16 cellular contexts compared by ENCODE assay signal in genomic region chr17:39781028-39781800, GRCh38. TPM values are rescaled to one million over a fixed set of nuclear protein-coding genes. Genes with fewer than 3 reads are reported as not detected.
DNase-seq lines count a peak whose midpoint lies in the region; ATAC-seq, FAIRE-seq and TF ChIP-seq lines count a peak whose summit lies in the region.
"Had no signal": no experiment of that assay in that cellular context is flagged by ENCODE, and none has a peak within 500 bp of the region (broad histone marks: within the 10 kb centered on the region; RNA-seq: fewer than 3 reads in every experiment).

No MANE protein-coding gene starts in this region.

- BruUV-seq in endothelial cell of umbilical vein (replicated peaks; lab: Mats Ljungman, UMichigan) (no TSS peak), HepG2 (replicated peaks; lab: Mats Ljungman, UMichigan) (no TSS peak)

- peak overlapping the region; percentile 60 for H3K4me3 Mint-ChIP-seq in activated naive CD4-positive, alpha-beta T cell treated with anti-CD3 and anti-CD28 coated beads, Interleukin-2, amount 50 U/mL, for 24 hours
- H3K4me3 Mint-ChIP-seq: H9 had no signal

- WGBS in HepG2 (ENCODE audit: low lambda C conversion rate) = 1% methylated on average over 6 of the region's 6 CpGs

- in situ Hi-C loops in HepG2 (cut with HindIII; ENCODE audit: extremely low pct_ligation_motif_present, low pct_unique_long_range_greater_than_20kb) = no loop called here

- no peak overlapping the region for H3K4me2 ChIP-seq in endothelial cell of umbilical vein (ENCODE audit: insufficient read depth, low read length)
- no peak overlapping the region for H3K4me2 ChIP-seq in HepG2 (ENCODE audit: low read depth, low read length)

- no peak for TF ChIP-seq RAD21 in HepG2 (CRISPR knock-in tag; IDR thresholded peaks at IDR 0.05)

- peaks cover 81% of the 10 kb centered on the region for H3K4me1 Mint-ChIP-seq in activated naive CD4-positive, alpha-beta T cell treated with anti-CD3 and anti-CD28 coated beads, Interleukin-2, amount 50 U/mL, for 24 hours

- dilution Hi-C loops in endothelial cell of umbilical vein (cut with MboI; ENCODE audit: extremely low pct_ligation_motif_present, low sequenced_read_pairs) = no loop called here

- DNase-seq in activated naive CD4-positive, alpha-beta T cell treated with anti-CD3 and anti-CD28 coated beads, Interleukin-2, amount 50 U/mL, for 16 hours = no peak
- no peak for DNase-seq in RWPE2 (ENCODE audit: low spot score)
- DNase-seq in endothelial cell of umbilical vein (ENCODE audit: low read depth, low spot score) = peak; percentile 21
- DNase-seq in NCI-H146 treated with DMSO at 0.1 percent for 48 hours (lab: John Stamatoyannopoulos, UW; ENCODE audit: unreplicated experiment) = no peak
- DNase-seq in HepG2 (ENCODE audit: low spot score) = no peak
- DNase-seq: brain microvascular endothelial cell, Caco-2, foreskin fibroblast, H9, NCI-H146, NCI-H524 treated with DMSO at 0.1 percent for 48 hours, T-helper 1 cell, upper lobe of left lung had no signal

- H3K36me3 Mint-ChIP-seq in activated naive CD4-positive, alpha-beta T cell treated with anti-CD3 and anti-CD28 coated beads, Interleukin-2, amount 50 U/mL, for 24 hours = peaks cover 30% of the 10 kb centered on the region

- H3K9me3 ChIP-seq in RWPE2 (ENCODE audit: severe bottlenecking) = no peaks in the 10 kb centered on the region
- H3K9me3 ChIP-seq in endothelial cell of umbilical vein (replicated peaks; ENCODE audit: control insufficient read depth, insufficient read depth, low read length) = no peaks in the 10 kb centered on the region
- H3K9me3 ChIP-seq in HepG2 (ENCODE audit: low read length) = no peaks in the 10 kb centered on the region
- H3K9me3 ChIP-seq: Caco-2, upper lobe of left lung had no signal

- no peaks in the 10 kb centered on the region for H3K79me2 ChIP-seq in endothelial cell of umbilical vein (ENCODE audit: control insufficient read depth, insufficient read depth, low read length)
- no peaks in the 10 kb centered on the region for H3K79me2 ChIP-seq in HepG2 (ENCODE audit: insufficient read depth, low read length)

- H3K4me1 ChIP-seq in RWPE2 (ENCODE audit: insufficient read depth, poor library complexity, severe bottlenecking) (peaks cover 26% of the 10 kb centered on the region), endothelial cell of umbilical vein (ENCODE audit: control insufficient read depth, extremely low read depth, insufficient read depth, low read length) (no peaks in the 10 kb centered on the region), HepG2 (ENCODE audit: insufficient read depth, low read length) (no peaks in the 10 kb centered on the region)

- POLR2A ChIA-PET in endothelial cell of umbilical vein (lab: Charles Lee) (no interaction called here), HepG2 (lab: Yijun Ruan, JAX) (no interaction called here)

- H3K27ac ChIP-seq in RWPE2 (ENCODE audit: poor library complexity, severe bottlenecking) (peak overlapping the region; percentile 85), endothelial cell of umbilical vein (ENCODE audit: insufficient read depth, low read depth, low read length) (no peak overlapping the region), HepG2 (ENCODE audit: extremely low read length, insufficient read depth, low read length) (no peak overlapping the region)
- H3K27ac ChIP-seq: brain microvascular endothelial cell had no signal

- no peaks in the 10 kb centered on the region for H3K27me3 Mint-ChIP-seq in activated naive CD4-positive, alpha-beta T cell treated with anti-CD3 and anti-CD28 coated beads, Interleukin-2, amount 50 U/mL, for 24 hours

- H3K27me3 ChIP-seq in RWPE2 (ENCODE audit: insufficient read depth, poor library complexity, severe bottlenecking) (no peaks in the 10 kb centered on the region), endothelial cell of umbilical vein (ENCODE audit: control insufficient read depth in 2 of 2, insufficient read depth in 2 of 2, low read length in 2 of 2) (peaks cover 35 to 62% of the 10 kb centered on the region in 2 experiments), HepG2 (ENCODE audit: control insufficient read depth in 1 of 2, insufficient read depth in 2 of 2, low read length in 2 of 2) (peaks cover 0 to 21% of the 10 kb centered on the region in 2 experiments; a peak in 3 of 5 replicates)
- H3K27me3 ChIP-seq: upper lobe of left lung had no signal

- H4K20me1 ChIP-seq in endothelial cell of umbilical vein (replicated peaks; ENCODE audit: control insufficient read depth, extremely low read depth, insufficient read depth, low read length) = no peaks in the 10 kb centered on the region
- H4K20me1 ChIP-seq in HepG2 (ENCODE audit: insufficient read depth, low read length) = no peaks in the 10 kb centered on the region

- FAIRE-seq in endothelial cell of umbilical vein (lab: Jason Lieb, UNC) = no peak
- no peak for FAIRE-seq in HepG2 (lab: Jason Lieb, UNC)

- H3K36me3 ChIP-seq in RWPE2 (ENCODE audit: low read depth) (no peaks in the 10 kb centered on the region), endothelial cell of umbilical vein (ENCODE audit: control insufficient read depth in 2 of 2, extremely low read depth in 1 of 2, insufficient read depth in 2 of 2, low read length in 2 of 2) (no peaks in the 10 kb centered on the region), HepG2 (replicated peaks in 1 of 2; ENCODE audit: control insufficient read depth in 1 of 2, insufficient read depth in 2 of 2, low read length in 2 of 2) (no peaks in the 10 kb centered on the region)
- H3K36me3 ChIP-seq: brain microvascular endothelial cell, upper lobe of left lung had no signal

- CTCF ChIA-PET in endothelial cell of umbilical vein (lab: Charles Lee) = interaction anchor here (1.1 to 1.3 kb wide), 2 partner anchors 26 to 160 kb away, joined by 3 to 4 read pairs; no protein-coding TSS in a partner anchor
- CTCF ChIA-PET in HepG2 (lab: Yijun Ruan, JAX; ENCODE audit: low intra/inter-chr PET ratio, low total read pairs) = no interaction called here

- H3K9me1 ChIP-seq in endothelial cell of umbilical vein (replicated peaks; ENCODE audit: control insufficient read depth, extremely low read depth, insufficient read depth, low read length) = no peaks in the 10 kb centered on the region

- intact Hi-C loops in endothelial cell of umbilical vein (cut with micrococcal nuclease) (loop anchor here (10.0 kb wide), 1 partner anchor 84 kb away; the partner anchor contains the start of genes IKZF3 and ZPBP2), HepG2 (cut with micrococcal nuclease; ENCODE audit: unreplicated experiment) (no loop called here)

- peak; percentile 22 for TF ChIP-seq CTCF in RWPE2 (IDR thresholded peaks at IDR 0.05; ENCODE audit: poor library complexity, severe bottlenecking)
- TF ChIP-seq CTCF in endothelial cell of umbilical vein (IDR thresholded peaks at IDR 0.05; ENCODE audit: extremely low read depth in 1 of 2, insufficient read depth in 1 of 2, low read depth in 1 of 2, low read length in 2 of 2) = no peak
- TF ChIP-seq CTCF in HepG2 (CRISPR knock-in tag; IDR thresholded peaks at IDR 0.05) = no peak

- H2AFZ ChIP-seq in endothelial cell of umbilical vein (ENCODE audit: low read depth, low read length) (no peak overlapping the region), HepG2 (ENCODE audit: low read length) (no peak overlapping the region)

- H3K4me3 ChIP-seq in RWPE2 (ENCODE audit: severe bottlenecking) (no peak overlapping the region), endothelial cell of umbilical vein (replicated peaks in 1 of 3; ENCODE audit: insufficient read depth in 1 of 3, low read depth in 1 of 3, low read length in 3 of 3) (no peak overlapping the region), HepG2 (replicated peaks in 1 of 3; ENCODE audit: insufficient read depth in 1 of 3, low read depth in 2 of 3, low read length in 3 of 3) (no peak overlapping the region)
- H3K4me3 ChIP-seq: upper lobe of left lung had no signal

- TF ChIP-seq POLR2A in endothelial cell of umbilical vein (IDR thresholded peaks at IDR 0.05; ENCODE audit: low read depth, low read length) (no peak), HepG2 (IDR thresholded peaks at IDR 0.05; ENCODE audit: insufficient read depth in 1 of 2, low read depth in 2 of 2, low read length in 2 of 2) (no peak)

- no peak overlapping the region for H3K9ac ChIP-seq in endothelial cell of umbilical vein (replicated peaks; ENCODE audit: extremely low read depth, insufficient read depth, low read length)
- no peak overlapping the region for H3K9ac ChIP-seq in HepG2 (ENCODE audit: insufficient read depth, low read depth, low read length)

- no peak; the same call in 2 of the 3 replicates for ATAC-seq in RWPE2 (ENCODE audit: low read depth)
- ATAC-seq in HepG2 = no peak
- no peak for ATAC-seq in HG02610 (IDR thresholded peaks at IDR 0.05; ENCODE audit: unreplicated experiment)
- ATAC-seq in GM21515 (IDR thresholded peaks at IDR 0.05; ENCODE audit: unreplicated experiment) = no peak

- TF ChIP-seq EP300 in HepG2 (IDR thresholded peaks at IDR 0.05; ENCODE audit: low read depth in 2 of 2, low read length in 2 of 2) (no peak), HepG2 (CRISPR knock-in tag; IDR thresholded peaks at IDR 0.05; ENCODE audit: borderline replicate concordance) (no peak)

- no peaks in the 10 kb centered on the region for H3K9me3 Mint-ChIP-seq in activated naive CD4-positive, alpha-beta T cell treated with anti-CD3 and anti-CD28 coated beads, Interleukin-2, amount 50 U/mL, for 24 hours
- H3K9me3 Mint-ChIP-seq: H9 had no signal

- H3K27ac Mint-ChIP-seq in activated naive CD4-positive, alpha-beta T cell treated with anti-CD3 and anti-CD28 coated beads, Interleukin-2, amount 50 U/mL, for 24 hours = peak overlapping the region; percentile 77

RNA-seq across cellular contexts. Expression of gene GRB7, which starts 43.5 kb away (rescaled TPM):
- total RNA-seq in endothelial cell of umbilical vein (not detected in 2 replicates), HepG2 (2016; rRNA removed; fragmentation: Illumina TruSeq; extraction: Trizol) (41.7 and 60.2 TPM in 2 replicates)
- polyA plus RNA-seq in endothelial cell of umbilical vein (0.04 and 0.06 TPM in 2 replicates), HepG2 (2011; rRNA removed) (77.7 and 92.3 TPM in 2 replicates)
- polyA plus RNA-seq in endothelial cell of umbilical vein (2011; cell fraction: cytosol; rRNA removed) = 0.04 TPM in 1 of 2 replicates, not detected in the other
- polyA plus RNA-seq in endothelial cell of umbilical vein (2011; cell fraction: nucleus; rRNA removed) = 0.17 and 0.24 TPM in 2 replicates
- polyA plus RNA-seq in endothelial cell of umbilical vein (2012) = 0.15 and 0.35 TPM in 2 replicates
- polyA minus RNA-seq in endothelial cell of umbilical vein = 0.36 TPM in 1 of 2 replicates, not detected in the other
- 2.7 TPM for polyA minus RNA-seq in endothelial cell of umbilical vein (2011; cell fraction: cytosol; rRNA and poly(A)+ RNA removed)
- not detected in 2 replicates for polyA minus RNA-seq in endothelial cell of umbilical vein (2011; cell fraction: nucleus; rRNA and poly(A)+ RNA removed)
- 17.9 and 20.4 TPM in 2 replicates for total RNA-seq in HepG2 (2016; cell fraction: cytosol; rRNA removed; fragmentation: Illumina TruSeq; extraction: Trizol; ENCODE audit: low read depth)
- 38.5 and 64.6 TPM in 2 replicates for total RNA-seq in HepG2 (2016; cell fraction: insoluble cytoplasmic fraction; rRNA removed; fragmentation: Illumina TruSeq; extraction: Trizol)
- total RNA-seq in HepG2 (2016; cell fraction: membrane; rRNA removed; fragmentation: Illumina TruSeq; extraction: Trizol) = 31.4 and 31.5 TPM in 2 replicates
- total RNA-seq in HepG2 (2016; cell fraction: nucleus; rRNA removed; fragmentation: Illumina TruSeq; extraction: Trizol) = 57.0 and 59.4 TPM in 2 replicates
- 36.7 and 60.1 TPM in 2 replicates for polyA plus RNA-seq in HepG2 (2011; cell fraction: cytosol; rRNA removed)
- 319 and 344 TPM in 2 replicates for polyA plus RNA-seq in HepG2 (2011; cell fraction: nucleus; rRNA removed)
- 60.9 and 73.8 TPM in 2 replicates for polyA plus RNA-seq in HepG2 (2012)
- 8.5 and 8.6 TPM in 2 replicates for polyA plus RNA-seq in HepG2 (2016; cell fraction: cytosol; fragmentation: Illumina TruSeq; extraction: Trizol; ENCODE audit: low read depth)
- 45.6 and 58.3 TPM in 2 replicates for polyA plus RNA-seq in HepG2 (2016; cell fraction: insoluble cytoplasmic fraction; fragmentation: Illumina TruSeq; extraction: Trizol; ENCODE audit: low read depth)
- polyA plus RNA-seq in HepG2 (2016; cell fraction: membrane; fragmentation: Illumina TruSeq; extraction: Trizol; ENCODE audit: low read depth) = 13.3 and 14.8 TPM in 2 replicates
- 147 and 156 TPM in 2 replicates for polyA plus RNA-seq in HepG2 (2016; cell fraction: nucleus; fragmentation: Illumina TruSeq; extraction: Trizol; ENCODE audit: insufficient read depth, low read depth)
- 9.1 and 160 TPM in 2 replicates for polyA minus RNA-seq in HepG2 (2011; rRNA and poly(A)+ RNA removed; ENCODE audit: low replicate concordance)
- 55.8 and 65.9 TPM in 2 replicates for polyA minus RNA-seq in HepG2 (2011; cell fraction: cytosol; rRNA and poly(A)+ RNA removed)
- polyA minus RNA-seq in HepG2 (2011; cell fraction: nucleus; rRNA and poly(A)+ RNA removed) = 80.7 and 95.9 TPM in 2 replicates

RNA-seq across cellular contexts. Expression of gene MIEN1, which starts 50.9 kb away (rescaled TPM):
- total RNA-seq in endothelial cell of umbilical vein (42.4 and 51.1 TPM in 2 replicates), HepG2 (2016; rRNA removed; fragmentation: Illumina TruSeq; extraction: Trizol) (40.6 and 48.6 TPM in 2 replicates)
- polyA plus RNA-seq in endothelial cell of umbilical vein (74.1 and 74.5 TPM in 2 replicates), HepG2 (2011; rRNA removed) (56.6 and 68.2 TPM in 2 replicates)
- polyA plus RNA-seq in endothelial cell of umbilical vein (2011; cell fraction: cytosol; rRNA removed) = 70.9 and 81.7 TPM in 2 replicates
- polyA plus RNA-seq in endothelial cell of umbilical vein (2011; cell fraction: nucleus; rRNA removed) = 26.5 and 26.8 TPM in 2 replicates
- polyA plus RNA-seq in endothelial cell of umbilical vein (2012) = 71.2 and 91.6 TPM in 2 replicates
- 19.7 and 20.0 TPM in 2 replicates for polyA minus RNA-seq in endothelial cell of umbilical vein
- polyA minus RNA-seq in endothelial cell of umbilical vein (2011; cell fraction: cytosol; rRNA and poly(A)+ RNA removed) = 23.8 TPM
- 10.8 TPM in 2 replicates for polyA minus RNA-seq in endothelial cell of umbilical vein (2011; cell fraction: nucleus; rRNA and poly(A)+ RNA removed)
- 50.1 and 73.7 TPM in 2 replicates for total RNA-seq in HepG2 (2016; cell fraction: cytosol; rRNA removed; fragmentation: Illumina TruSeq; extraction: Trizol; ENCODE audit: low read depth)
- 43.9 and 49.0 TPM in 2 replicates for total RNA-seq in HepG2 (2016; cell fraction: insoluble cytoplasmic fraction; rRNA removed; fragmentation: Illumina TruSeq; extraction: Trizol)
- total RNA-seq in HepG2 (2016; cell fraction: membrane; rRNA removed; fragmentation: Illumina TruSeq; extraction: Trizol) = 66.3 and 82.4 TPM in 2 replicates
- total RNA-seq in HepG2 (2016; cell fraction: nucleus; rRNA removed; fragmentation: Illumina TruSeq; extraction: Trizol) = 18.4 and 23.7 TPM in 2 replicates
- polyA plus RNA-seq in HepG2 (2011; cell fraction: cytosol; rRNA removed) = 62.1 and 67.0 TPM in 2 replicates
- 27.3 and 39.8 TPM in 2 replicates for polyA plus RNA-seq in HepG2 (2011; cell fraction: nucleus; rRNA removed)
- polyA plus RNA-seq in HepG2 (2012) = 38.6 and 44.5 TPM in 2 replicates
- 106 and 131 TPM in 2 replicates for polyA plus RNA-seq in HepG2 (2016; cell fraction: cytosol; fragmentation: Illumina TruSeq; extraction: Trizol; ENCODE audit: low read depth)
- 73.3 and 81.4 TPM in 2 replicates for polyA plus RNA-seq in HepG2 (2016; cell fraction: insoluble cytoplasmic fraction; fragmentation: Illumina TruSeq; extraction: Trizol; ENCODE audit: low read depth)
- polyA plus RNA-seq in HepG2 (2016; cell fraction: membrane; fragmentation: Illumina TruSeq; extraction: Trizol; ENCODE audit: low read depth) = 100 and 131 TPM in 2 replicates
- polyA plus RNA-seq in HepG2 (2016; cell fraction: nucleus; fragmentation: Illumina TruSeq; extraction: Trizol; ENCODE audit: insufficient read depth, low read depth) = 45.4 and 54.1 TPM in 2 replicates
- polyA minus RNA-seq in HepG2 (2011; rRNA and poly(A)+ RNA removed; ENCODE audit: low replicate concordance) = 30.0 and 48.1 TPM in 2 replicates
- 11.5 and 16.0 TPM in 2 replicates for polyA minus RNA-seq in HepG2 (2011; cell fraction: cytosol; rRNA and poly(A)+ RNA removed)
- 10.6 and 14.7 TPM in 2 replicates for polyA minus RNA-seq in HepG2 (2011; cell fraction: nucleus; rRNA and poly(A)+ RNA removed)

Comparison
In these comparisons a context has a peak if more than half of its experiments do, and no peak if none do; other contexts are left out.
1. RNA of gene GRB7, which starts 43.5 kb away (total RNA-seq): 17.9 to 64.6 TPM in HepG2; not detected in endothelial cell of umbilical vein; every median in the first group is over 10 times any median in the second.